Comparison of ENCODE assay signal across 9 cellular contexts in the genomic region with DNA sequence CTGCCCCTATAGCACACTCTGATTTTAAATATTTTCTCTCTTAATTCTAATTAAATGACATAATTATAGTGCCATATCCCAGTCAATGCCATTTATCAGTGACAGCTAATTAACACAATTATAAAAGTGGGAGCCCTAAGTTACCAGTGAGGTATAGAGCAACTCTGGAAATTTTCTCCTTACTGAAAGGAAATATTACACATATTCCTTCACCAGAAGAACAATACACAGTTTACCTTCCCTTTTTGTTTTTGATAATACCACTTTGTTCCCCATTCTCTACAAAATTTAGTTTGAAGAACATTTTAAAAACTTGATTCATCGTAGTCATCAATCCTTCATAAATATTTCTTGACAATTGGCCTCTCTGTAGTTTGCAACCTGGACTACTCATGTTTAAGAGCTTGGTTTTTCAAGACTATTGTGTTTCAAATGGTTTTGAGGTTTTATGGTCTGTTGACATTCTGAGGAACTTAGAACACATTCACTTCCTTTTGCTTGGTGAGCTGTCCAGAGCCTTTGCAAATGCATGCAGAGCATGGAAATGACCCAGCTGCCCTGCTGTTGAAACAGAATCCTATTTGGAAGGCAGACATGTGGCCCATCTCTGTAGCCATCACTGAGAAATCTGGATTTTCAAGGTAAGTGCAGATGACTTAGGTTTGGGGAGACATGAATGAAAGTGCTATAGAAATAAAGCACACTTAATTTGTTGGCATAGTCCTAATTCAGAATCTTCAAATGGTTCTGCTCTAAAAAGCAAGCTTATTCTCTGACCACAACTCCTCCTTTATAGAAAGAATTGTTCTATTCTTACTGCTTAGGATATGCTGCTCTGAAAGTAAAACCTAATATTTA. TPM values are rescaled to one million over a fixed set of nuclear protein-coding genes. Genes with fewer than 3 reads are reported as not detected.
DNase-seq lines count a peak whose midpoint lies in the region; ATAC-seq and TF ChIP-seq lines count a peak whose summit lies in the region.
"Had no signal": no experiment of that assay in that cellular context is flagged by ENCODE, and none has a peak within 500 bp of the region (broad histone marks: within the 10 kb centered on the region; RNA-seq: fewer than 3 reads in every experiment).

A gene with protein sequence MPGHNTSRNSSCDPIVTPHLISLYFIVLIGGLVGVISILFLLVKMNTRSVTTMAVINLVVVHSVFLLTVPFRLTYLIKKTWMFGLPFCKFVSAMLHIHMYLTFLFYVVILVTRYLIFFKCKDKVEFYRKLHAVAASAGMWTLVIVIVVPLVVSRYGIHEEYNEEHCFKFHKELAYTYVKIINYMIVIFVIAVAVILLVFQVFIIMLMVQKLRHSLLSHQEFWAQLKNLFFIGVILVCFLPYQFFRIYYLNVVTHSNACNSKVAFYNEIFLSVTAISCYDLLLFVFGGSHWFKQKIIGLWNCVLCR (plus strand): TSS at position 504 of the 858 bp plus-strand sequence. CDS start 56,628 bp downstream, outside the sequence.

- TF ChIP-seq POLR2A in tibial nerve (IDR thresholded peaks at IDR 0.05) (no peak), suprapubic skin (IDR thresholded peaks at IDR 0.05) (no peak)

- peaks cover 28% of the 10 kb centered on the region for H3K27me3 Mint-ChIP-seq in central memory CD8-positive, alpha-beta T cell

- no peak for DNase-seq in central memory CD8-positive, alpha-beta T cell (ENCODE audit: low spot score in 2 of 2)
- DNase-seq in tibial nerve (ENCODE audit: low spot score in 2 of 2) (no peak), suprapubic skin (ENCODE audit: low spot score in 2 of 2) (no peak), omental fat pad (ENCODE audit: low spot score) (no peak), putamen (ENCODE audit: low spot score) (no peak)

- WGBS in tibial nerve, 2 donors: 46 to 52% methylated on average over 1 of the region's 1 CpG
- whole genome bisulfite sequencing in suprapubic skin: 53% methylated on average over 1 of the region's 1 CpG

- H3K4me1 Mint-ChIP-seq in central memory CD8-positive, alpha-beta T cell: peaks cover 11% of the 10 kb centered on the region

- no peaks in the 10 kb centered on the region for H3K9me3 Mint-ChIP-seq in central memory CD8-positive, alpha-beta T cell

- H3K9me3 ChIP-seq in tibial nerve: no peaks in the 10 kb centered on the region
- no peaks in the 10 kb centered on the region for H3K9me3 ChIP-seq in suprapubic skin

- TF ChIP-seq CTCF in tibial nerve (IDR thresholded peaks at IDR 0.05) (no peak), suprapubic skin (IDR thresholded peaks at IDR 0.05) (no peak), omental fat pad (IDR thresholded peaks at IDR 0.05) (no peak)

- peaks cover 3% of the 10 kb centered on the region for H3K36me3 Mint-ChIP-seq in central memory CD8-positive, alpha-beta T cell (ENCODE audit: insufficient read depth)

- H3K4me1 ChIP-seq in tibial nerve (peaks cover 0 to 10% (median 0%) of the 10 kb centered on the region in 4 donors), suprapubic skin (no peaks in the 10 kb centered on the region)
- H3K4me1 ChIP-seq: adrenal gland had no signal

- H3K27me3 ChIP-seq in tibial nerve: no peaks in the 10 kb centered on the region
- H3K27me3 ChIP-seq in suprapubic skin: no peaks in the 10 kb centered on the region
- H3K27me3 ChIP-seq: adrenal gland had no signal

- H3K36me3 ChIP-seq in tibial nerve: no peaks in the 10 kb centered on the region
- H3K36me3 ChIP-seq in suprapubic skin: no peaks in the 10 kb centered on the region
- H3K36me3 ChIP-seq: adrenal gland had no signal

- TF ChIP-seq EP300 in tibial nerve (IDR thresholded peaks at IDR 0.05) (no peak), suprapubic skin (IDR thresholded peaks at IDR 0.05) (no peak)

- H3K27ac Mint-ChIP-seq in central memory CD8-positive, alpha-beta T cell (ENCODE audit: low read depth): peak within 1 kb of the TSS; percentile 25

- peak within 1 kb of the TSS; percentile 69 for H3K4me3 ChIP-seq in GM08714 (ENCODE audit: low read length)
- H3K4me3 ChIP-seq in tibial nerve: no peak within 1 kb of the TSS
- no peak within 1 kb of the TSS for H3K4me3 ChIP-seq in suprapubic skin
- H3K4me3 ChIP-seq: adrenal gland had no signal

- H3K27ac ChIP-seq in tibial nerve (peak within 1 kb of the TSS in 1 of 4 donors; percentile 20), suprapubic skin (no peak within 1 kb of the TSS)

- H3K4me3 Mint-ChIP-seq in central memory CD8-positive, alpha-beta T cell: peak within 1 kb of the TSS; percentile 71

- ATAC-seq in GM21367 (IDR thresholded peaks at IDR 0.05; ENCODE audit: unreplicated experiment) (peak; percentile 89), HG03521 (IDR thresholded peaks at IDR 0.05; ENCODE audit: unreplicated experiment) (peak; percentile 78), omental fat pad (ENCODE audit: low FRiP score) (no peak)
- ATAC-seq in central memory CD8-positive, alpha-beta T cell (replicated peaks; ENCODE audit: extremely low read depth, poor library complexity, severe bottlenecking): no peak

RNA-seq across cellular contexts. Expression of the gene that starts here (rescaled TPM):
- 1 to 10 TPM in 1 of 4 donors, under 1 TPM in 1, not detected in 2; 0.84 to 3.1 TPM for total RNA-seq in tibial nerve
- total RNA-seq in suprapubic skin: 1 to 10 TPM in 1 of 4 donors, under 1 TPM in 1, not detected in 2; 0.80 to 2.0 TPM
- 1 to 10 TPM in 2 of 4 donors, under 1 TPM in 2; 0.65 to 4.9 (median 1.1) TPM for total RNA-seq in omental fat pad

Comparison
In these comparisons a context has a peak if more than half of its experiments do, and no peak if none do; other contexts are left out.
1. ATAC-seq: peak in GM21367 (single experiment) and HG03521 (single experiment); none in central memory CD8-positive, alpha-beta T cell (single experiment) and omental fat pad (single experiment).